Comparison of ENCODE assay signal across 23 cellular contexts in the genomic region with DNA sequence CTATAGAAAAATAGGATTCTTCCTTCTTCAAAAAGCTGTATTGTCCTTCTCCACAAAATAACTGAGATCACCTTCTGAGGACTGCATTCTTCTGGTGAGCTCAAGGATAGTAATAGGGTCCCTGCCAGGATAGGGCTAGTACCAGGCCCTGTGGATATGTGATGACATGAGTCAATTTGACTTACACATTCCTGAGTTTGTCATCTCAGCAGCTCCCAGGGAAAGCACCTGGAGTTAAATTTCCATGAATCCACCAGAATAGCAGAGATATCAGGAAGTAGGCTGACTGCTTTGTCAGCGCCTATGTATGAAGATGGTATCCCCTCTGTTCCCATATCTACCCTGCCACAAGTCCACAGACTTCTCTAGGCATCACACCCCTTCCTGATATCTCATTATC.
A peak's percentile ranks its signal among the peaks of the same experiment; 100 is the strongest.
DNase-seq lines count a peak whose midpoint lies in the region; ATAC-seq, FAIRE-seq and TF ChIP-seq lines count a peak whose summit lies in the region.
"Had no signal": no experiment of that assay in that cellular context is flagged by ENCODE, and none has a peak within 500 bp of the region (broad histone marks: within the 10 kb centered on the region; RNA-seq: fewer than 3 reads in every experiment).

No MANE protein-coding gene starts in this region.

- no peak overlapping the region for H2AFZ ChIP-seq in H9 (ENCODE audit: low read length)

- POLR2A ChIA-PET in MCF 10A (lab: Yijun Ruan, JAX), result no interaction called here

- H4K5ac ChIP-seq in H9 (ENCODE audit: insufficient read length, low read depth, low read length), result no peak overlapping the region

- H3K4me1 ChIP-seq in breast epithelium (no peaks in the 10 kb centered on the region), H9 (ENCODE audit: insufficient read depth, low read length) (peaks cover 3% of the 10 kb centered on the region; the same call in 1 of the 2 replicates)
- H3K4me1 ChIP-seq: BE2C had no signal

- H3K27ac Mint-ChIP-seq in MCF 10A (ENCODE audit: low read depth, unreplicated experiment) (no peak overlapping the region), H9 (peak overlapping the region in 1 of 3 experiments; percentile 41; a peak in 1 of 7 replicates)
- no peak overlapping the region for H3K27ac Mint-ChIP-seq in stimulated activated naive B cell treated with anti-CD40 and anti-IgM and Interleukin-4, amounts not matched to agents 10 μg/mL and 1 μg/mL and 100 μg/mL, for 72 hours
- H3K27ac Mint-ChIP-seq: CD4-positive, alpha-beta T cell; HFFc6 had no signal

- H3K23ac ChIP-seq in H9 (ENCODE audit: insufficient read length, low read depth, low read length), result no peak overlapping the region

- no peaks in the 10 kb centered on the region for H4K20me1 ChIP-seq in H9 (ENCODE audit: control insufficient read depth, insufficient read depth, insufficient read length)

- H3K4me1 Mint-ChIP-seq in MCF 10A (ENCODE audit: insufficient read depth, unreplicated experiment) (peaks cover 13% of the 10 kb centered on the region), H9 (peaks cover 28 to 41% of the 10 kb centered on the region in 2 experiments)
- H3K4me1 Mint-ChIP-seq in stimulated activated naive B cell treated with anti-CD40 and anti-IgM and Interleukin-4, amounts not matched to agents 10 μg/mL and 1 μg/mL and 100 μg/mL, for 72 hours, result no peaks in the 10 kb centered on the region

- no peaks in the 10 kb centered on the region for H3K9me3 ChIP-seq in breast epithelium
- no peaks in the 10 kb centered on the region for H3K9me3 ChIP-seq in H9 (ENCODE audit: control insufficient read depth, low read depth, low read length)
- H3K9me3 ChIP-seq: BE2C, SJSA1 had no signal

- H3K27me3 ChIP-seq in breast epithelium (no peaks in the 10 kb centered on the region), bronchial epithelial cell (ENCODE audit: control insufficient read depth, insufficient read depth, low read length) (no peaks in the 10 kb centered on the region), H9 (ENCODE audit: insufficient read depth, low read length) (no peaks in the 10 kb centered on the region)
- H3K27me3 ChIP-seq: BE2C, SJSA1 had no signal

- H3K36me3 Mint-ChIP-seq in MCF 10A (ENCODE audit: insufficient read depth, unreplicated experiment), result no peaks in the 10 kb centered on the region
- H3K36me3 Mint-ChIP-seq in stimulated activated naive B cell treated with anti-CD40 and anti-IgM and Interleukin-4, amounts not matched to agents 10 μg/mL and 1 μg/mL and 100 μg/mL, for 72 hours, result no peaks in the 10 kb centered on the region
- H3K36me3 Mint-ChIP-seq in H9 (ENCODE audit: insufficient read depth in 1 of 3, low read depth in 3 of 3), result peaks cover 0 to 5% (median 0%) of the 10 kb centered on the region in 3 experiments; a peak in 3 of 7 replicates

- no peaks in the 10 kb centered on the region for H3K23me2 ChIP-seq in H9 (ENCODE audit: insufficient read length, low read depth, low read length, poor library complexity, severe bottlenecking)

- H3K27ac ChIP-seq in breast epithelium, result no peak overlapping the region
- no peak overlapping the region for H3K27ac ChIP-seq in H9 (ENCODE audit: insufficient read length, low read depth, low read length)
- H3K27ac ChIP-seq: 22Rv1, SJSA1 had no signal

- H2BK15ac ChIP-seq in H9 (ENCODE audit: low read depth, low read length), result no peak overlapping the region

- BruUV-seq in MCF 10A (replicated peaks; lab: Mats Ljungman, UMichigan), result no TSS peak

- H3T11ph ChIP-seq in H9 (ENCODE audit: low read length), result no peak overlapping the region

- H3K4ac ChIP-seq in H9 (ENCODE audit: low read depth, low read length), result no peak overlapping the region

- in situ Hi-C loops in G401 (cut with HindIII; ENCODE audit: low sequenced_read_pairs), result no loop called here

- no peak for FAIRE-seq in bronchial epithelial cell (lab: Jason Lieb, UNC)
- FAIRE-seq: GM12878 had no signal

- no peak overlapping the region for H3K56ac ChIP-seq in H9 (ENCODE audit: insufficient read length, low read depth, low read length)

- no peak overlapping the region for H2BK12ac ChIP-seq in H9 (ENCODE audit: insufficient read length, low read depth, low read length)

- CTCF ChIA-PET in MCF 10A (lab: Yijun Ruan, JAX), result no interaction called here

- no peaks in the 10 kb centered on the region for H3K27me3 Mint-ChIP-seq in MCF 10A (ENCODE audit: insufficient read depth, unreplicated experiment)
- peaks cover 7 to 8% of the 10 kb centered on the region in 2 donors for H3K27me3 Mint-ChIP-seq in stimulated activated naive B cell treated with anti-CD40 and anti-IgM and Interleukin-4, amounts not matched to agents 10 μg/mL and 1 μg/mL and 100 μg/mL, for 72 hours
- no peaks in the 10 kb centered on the region for H3K27me3 Mint-ChIP-seq in H9 (ENCODE audit: low read depth)
- H3K27me3 Mint-ChIP-seq: CD4-positive, alpha-beta T cell had no signal

- H2AK5ac ChIP-seq in H9 (ENCODE audit: insufficient read length, low read length), result no peak overlapping the region

- no peaks in the 10 kb centered on the region for H3K79me2 ChIP-seq in H9 (ENCODE audit: insufficient read depth, low read length)

- H3K36me3 ChIP-seq in breast epithelium (no peaks in the 10 kb centered on the region), bronchial epithelial cell (ENCODE audit: control insufficient read depth, insufficient read depth, low read length) (no peaks in the 10 kb centered on the region)
- H3K36me3 ChIP-seq: BE2C, SJSA1 had no signal

- H2BK120ac ChIP-seq in H9 (ENCODE audit: low read depth, low read length, poor library complexity, severe bottlenecking), result no peak overlapping the region

- no peak for TF ChIP-seq POLR2A in breast epithelium (IDR thresholded peaks at IDR 0.05)

- H3K14ac ChIP-seq in H9 (ENCODE audit: insufficient read depth, low read length), result no peak overlapping the region

- no peak overlapping the region for H3K4me3 ChIP-seq in breast epithelium
- H3K4me3 ChIP-seq in bronchial epithelial cell (ENCODE audit: low read depth, low read length), result no peak overlapping the region
- H3K4me3 ChIP-seq: GM12878, SJSA1 had no signal

- no peak overlapping the region for H3K4me2 ChIP-seq in H9 (ENCODE audit: insufficient read depth, insufficient read length, low read length)

- no peaks in the 10 kb centered on the region for H3K79me1 ChIP-seq in H9 (ENCODE audit: insufficient read depth, low read depth, low read length, poor library complexity, severe bottlenecking)

- H3K9me3 Mint-ChIP-seq in MCF 10A (ENCODE audit: unreplicated experiment), result no peaks in the 10 kb centered on the region
- H3K9me3 Mint-ChIP-seq in stimulated activated naive B cell treated with anti-CD40 and anti-IgM and Interleukin-4, amounts not matched to agents 10 μg/mL and 1 μg/mL and 100 μg/mL, for 72 hours, result peaks cover 0 to 3% of the 10 kb centered on the region in 2 donors
- H3K9me3 Mint-ChIP-seq in H9, result peaks cover 0 to 3% of the 10 kb centered on the region in 2 experiments; a peak in 1 of 5 replicates
- H3K9me3 Mint-ChIP-seq: CD4-positive, alpha-beta T cell; HFFc6 had no signal

- no peak overlapping the region for H3K18ac ChIP-seq in H9 (ENCODE audit: insufficient read length, low read depth, low read length)

- DNase-seq in MCF 10A (ENCODE audit: unreplicated experiment) (peak; percentile 34), breast epithelium (ENCODE audit: low spot score in 2 of 2) (no peak), bronchial epithelial cell (ENCODE audit: low read depth) (peak; percentile 88), iPS-NIHi7 (ENCODE audit: extremely low spot score) (peak; percentile 20), H9 (no peak), G401 (ENCODE audit: low spot score) (no peak)
- no peak for DNase-seq in stimulated activated naive B cell treated with anti-CD40 and anti-IgM and Interleukin-4, amounts not matched to agents 10 μg/mL and 1 μg/mL and 100 μg/mL, for 72 hours
- no peak for DNase-seq in stimulated activated CD4-positive, alpha-beta T cell treated with anti-CD3 and anti-CD28 coated beads, Interleukin-4, amount 100 ng/mL, for 4 hours
- DNase-seq: BE2C; CD4-positive, alpha-beta T cell; DMS53; GDM1; GOT3; NCI-H1417 treated with DMSO at 0.1 percent for 48 hours; NCI-H2029; NCI-H2171; NCI-H446; NK-92 treated with Interleukin-12 subunit alpha and Interleukin-12 subunit beta, amount 100 ng/mL, for 24 hours; RPMI8226 had no signal

- no peak for TF ChIP-seq CTCF in MCF 10A (IDR thresholded peaks at IDR 0.05; ENCODE audit: unreplicated experiment)
- no peak for TF ChIP-seq CTCF in breast epithelium (IDR thresholded peaks at IDR 0.05)
- TF ChIP-seq CTCF in bronchial epithelial cell (IDR thresholded peaks at IDR 0.05; ENCODE audit: insufficient read depth, low read length, severe bottlenecking), result no peak
- no peak for TF ChIP-seq CTCF in H9 (conservative IDR thresholded peaks at IDR 0.05)

- H4K91ac ChIP-seq in H9 (ENCODE audit: insufficient read length, low read depth, low read length), result no peak overlapping the region

- no peak overlapping the region for H3K9ac ChIP-seq in H9 (ENCODE audit: extremely low read depth, insufficient read length, low read length)

- no peak for ATAC-seq in stimulated activated naive B cell treated with anti-CD40 and anti-IgM and Interleukin-4, amounts not matched to agents 10 μg/mL and 1 μg/mL and 100 μg/mL, for 72 hours (replicated peaks)
- ATAC-seq: GM12878 had no signal

- intact Hi-C loops in MCF 10A (cut with micrococcal nuclease), result no loop called here
- intact Hi-C loops in breast epithelium (cut with DNase I; ENCODE audit: low total_unique reads), result loop anchor here (10.0 kb wide), 1 partner anchor 1745 kb away; no protein-coding TSS in a partner anchor

- H2BK5ac ChIP-seq in H9 (ENCODE audit: insufficient read length, low read length), result no peak overlapping the region

- H3K4me3 Mint-ChIP-seq in MCF 10A (ENCODE audit: unreplicated experiment) (no peak overlapping the region), H9 (no peak overlapping the region)
- no peak overlapping the region for H3K4me3 Mint-ChIP-seq in stimulated activated naive B cell treated with anti-CD40 and anti-IgM and Interleukin-4, amounts not matched to agents 10 μg/mL and 1 μg/mL and 100 μg/mL, for 72 hours
- H3K4me3 Mint-ChIP-seq: CD4-positive, alpha-beta T cell had no signal

- no peak overlapping the region for H4K8ac ChIP-seq in H9 (replicated peaks; ENCODE audit: insufficient read length, low read depth, low read length)

- no CpG with 5 or more reads among the region's 1 CpG for WGBS in H9 (ENCODE audit: extremely low coverage, insufficient read length, low lambda C conversion rate)

- no peak overlapping the region for H2BK20ac ChIP-seq in H9 (ENCODE audit: low read depth, low read length, poor library complexity, severe bottlenecking)

Comparison
In these comparisons a context has a peak if more than half of its experiments do, and no peak if none do; other contexts are left out.
1. DNase-seq: peak in MCF 10A (single experiment), bronchial epithelial cell (single experiment) and iPS-NIHi7 (single experiment); none in breast epithelium (0 of 2), stimulated activated naive B cell treated with anti-CD40 and anti-IgM and Interleukin-4, amounts not matched to agents 10 μg/mL and 1 μg/mL and 100 μg/mL, for 72 hours (single experiment), H9 (single experiment), G401 (single experiment) and stimulated activated CD4-positive, alpha-beta T cell treated with anti-CD3 and anti-CD28 coated beads, Interleukin-4, amount 100 ng/mL, for 4 hours (0 of 2).